20 cellular contexts compared by ENCODE assay signal in genomic region chr5:30287890-30288289, GRCh38.
DNase-seq lines count a peak whose midpoint lies in the region; ATAC-seq, FAIRE-seq and TF ChIP-seq lines count a peak whose summit lies in the region.
"Had no signal": no experiment of that assay in that cellular context is flagged by ENCODE, and none has a peak within 500 bp of the region (broad histone marks: within the 10 kb centered on the region; RNA-seq: fewer than 3 reads in every experiment).

No MANE protein-coding gene starts in this region.

- H3K27ac ChIP-seq in HepG2 (ENCODE audit: extremely low read length, insufficient read depth, low read length) (no peak overlapping the region), right lobe of liver (no peak overlapping the region)
- H3K27ac ChIP-seq: A549, C4-2B, HL-60 had no signal

- H3K9me3 Mint-ChIP-seq in natural killer cell, result peaks cover 11 to 13% of the 10 kb centered on the region in 2 donors

- H3K9me3 ChIP-seq in HepG2 (ENCODE audit: low read length), result peaks cover 55% of the 10 kb centered on the region
- H3K9me3 ChIP-seq in right lobe of liver, result no peaks in the 10 kb centered on the region
- H3K9me3 ChIP-seq: BE2C had no signal

- in situ Hi-C loops in HepG2 (cut with HindIII; ENCODE audit: extremely low pct_ligation_motif_present, low pct_unique_long_range_greater_than_20kb), result no loop called here

- CTCF ChIA-PET in HepG2 (lab: Yijun Ruan, JAX; ENCODE audit: low intra/inter-chr PET ratio, low total read pairs), result no interaction called here

- no peaks in the 10 kb centered on the region for H4K20me1 ChIP-seq in HepG2 (ENCODE audit: insufficient read depth, low read length)

- H3K4me3 ChIP-seq in HepG2 (replicated peaks in 1 of 3; ENCODE audit: insufficient read depth in 1 of 3, low read depth in 2 of 3, low read length in 3 of 3) (no peak overlapping the region), right lobe of liver (no peak overlapping the region)
- H3K4me3 ChIP-seq: A549 had no signal

- DNase-seq in HepG2 (ENCODE audit: low spot score), result no peak
- DNase-seq in right lobe of liver, result no peak
- DNase-seq in OCI-M1 (lab: John Stamatoyannopoulos, UW), result peak; percentile 18
- no peak for DNase-seq in stimulated activated CD4-positive, alpha-beta T cell treated with anti-CD3 and anti-CD28 coated beads, Interleukin-12 subunit alpha, Interleukin-12 subunit beta, amount 100 ng/mL, for 4 hours
- DNase-seq in stimulated activated naive CD4-positive, alpha-beta T cell treated with Interleukin-2 at 50 U/mL for 16 hours (lab: John Stamatoyannopoulos, UW), result no peak
- no peak for DNase-seq in natural killer cell
- DNase-seq: BE2C; CD4-positive, alpha-beta memory T cell; DMS153; DMS79 treated with DMSO at 0.1 percent for 48 hours; EL; GDM1; GOT3; H9 had no signal

- no peak overlapping the region for H2AFZ ChIP-seq in HepG2 (ENCODE audit: low read length)

- H3K79me2 ChIP-seq in HepG2 (ENCODE audit: insufficient read depth, low read length), result no peaks in the 10 kb centered on the region

- WGBS in HepG2 (ENCODE audit: low lambda C conversion rate), result 0% methylated on average over 1 of the region's 1 CpG
- 30% methylated on average over 1 of the region's 1 CpG for WGBS in right lobe of liver (ENCODE audit: insufficient coverage, low coverage, low lambda C conversion rate, missing lambda C conversion rate)

- H3K9ac ChIP-seq in HepG2 (ENCODE audit: insufficient read depth, low read depth, low read length), result no peak overlapping the region

- no peak overlapping the region for H3K27ac Mint-ChIP-seq in natural killer cell
- H3K27ac Mint-ChIP-seq: CD4-positive, alpha-beta memory T cell; H9 had no signal

- BruUV-seq in HepG2 (replicated peaks; lab: Mats Ljungman, UMichigan), result no TSS peak

- no peaks in the 10 kb centered on the region for H3K4me1 Mint-ChIP-seq in natural killer cell
- H3K4me1 Mint-ChIP-seq: CD4-positive, alpha-beta memory T cell; H9 had no signal

- no peaks in the 10 kb centered on the region for H3K4me1 ChIP-seq in HepG2 (ENCODE audit: insufficient read depth, low read length)
- H3K4me1 ChIP-seq in right lobe of liver, result no peaks in the 10 kb centered on the region
- H3K4me1 ChIP-seq: A549, BE2C had no signal

- H3K36me3 ChIP-seq in HepG2 (replicated peaks in 1 of 2; ENCODE audit: control insufficient read depth in 1 of 2, insufficient read depth in 2 of 2, low read length in 2 of 2), result no peaks in the 10 kb centered on the region
- H3K36me3 ChIP-seq in right lobe of liver, result no peaks in the 10 kb centered on the region
- H3K36me3 ChIP-seq: BE2C had no signal

- peaks cover 22% of the 10 kb centered on the region for H3K36me3 Mint-ChIP-seq in natural killer cell
- H3K36me3 Mint-ChIP-seq: CD4-positive, alpha-beta memory T cell had no signal

- no peaks in the 10 kb centered on the region for H3K27me3 ChIP-seq in HepG2 (ENCODE audit: control insufficient read depth in 1 of 2, insufficient read depth in 2 of 2, low read length in 2 of 2)
- no peaks in the 10 kb centered on the region for H3K27me3 ChIP-seq in right lobe of liver
- H3K27me3 ChIP-seq: BE2C had no signal

- FAIRE-seq in HepG2 (lab: Jason Lieb, UNC) (no peak), islet of Langerhans (lab: Jason Lieb, UNC) (peak; percentile 30)
- FAIRE-seq: A549, D721Med, GM12892 had no signal

- TF ChIP-seq CTCF in HepG2 (CRISPR knock-in tag; IDR thresholded peaks at IDR 0.05) (no peak), right lobe of liver (IDR thresholded peaks at IDR 0.05) (no peak), natural killer cell (IDR thresholded peaks at IDR 0.05) (no peak)

- no peak overlapping the region for H3K4me2 ChIP-seq in HepG2 (ENCODE audit: low read depth, low read length)
- H3K4me2 ChIP-seq: A549 had no signal

- POLR2A ChIA-PET in HepG2 (lab: Yijun Ruan, JAX), result no interaction called here

- no peaks in the 10 kb centered on the region for H3K27me3 Mint-ChIP-seq in natural killer cell (ENCODE audit: low read depth in 2 of 2)
- H3K27me3 Mint-ChIP-seq: CD4-positive, alpha-beta memory T cell had no signal

- TF ChIP-seq POLR2A in HepG2 (IDR thresholded peaks at IDR 0.05; ENCODE audit: insufficient read depth in 1 of 2, low read depth in 2 of 2, low read length in 2 of 2) (no peak), right lobe of liver (IDR thresholded peaks at IDR 0.05) (no peak)

- no peak for ATAC-seq in HepG2
- no peak for ATAC-seq in right lobe of liver
- no peak for ATAC-seq in natural killer cell
- ATAC-seq: A549 had no signal

- TF ChIP-seq EP300 in HepG2 (IDR thresholded peaks at IDR 0.05; ENCODE audit: low read depth in 2 of 2, low read length in 2 of 2), result no peak
- no peak for TF ChIP-seq EP300 in HepG2 (CRISPR knock-in tag; IDR thresholded peaks at IDR 0.05; ENCODE audit: borderline replicate concordance)

- TF ChIP-seq RAD21 in HepG2 (CRISPR knock-in tag; IDR thresholded peaks at IDR 0.05), result no peak

- intact Hi-C loops in HepG2 (cut with micrococcal nuclease; ENCODE audit: unreplicated experiment), result no loop called here
- intact Hi-C loops in right lobe of liver (cut with DNase I), result no loop called here
- intact Hi-C loops in natural killer cell (cut with micrococcal nuclease), result no loop called here

- H3K4me3 Mint-ChIP-seq in natural killer cell, result no peak overlapping the region
- H3K4me3 Mint-ChIP-seq: CD4-positive, alpha-beta memory T cell; H9 had no signal

TF ChIP-seq in HepG2, 621 proteins besides CTCF, POLR2A, EP300 and RAD21:
- TF ChIP-seq MAFF (IDR thresholded peaks at IDR 0.05; ENCODE audit: low read depth, low read length) (peak; percentile 30; the same call in 1 of the 2 replicates), FUBP1 (CRISPR knock-in tag; IDR thresholded peaks at IDR 0.05; ENCODE audit: borderline replicate concordance) (no peak), JUND (CRISPR knock-in tag; IDR thresholded peaks at IDR 0.05) (no peak), ZBTB21 (CRISPR knock-in tag; IDR thresholded peaks at IDR 0.05) (no peak), GATAD2A (CRISPR knock-in tag; IDR thresholded peaks at IDR 0.05) (no peak), KDM4B (CRISPR knock-in tag; IDR thresholded peaks at IDR 0.05) (no peak), MAFK (conservative IDR thresholded peaks at IDR 0.05 in 1 of 2, IDR thresholded peaks at IDR 0.05 in 1 of 2; ENCODE audit: low read length in 2 of 2) (peak; percentile 21 to 50; a peak in 2 of 4 replicates), ZNF569 (CRISPR knock-in tag; IDR thresholded peaks at IDR 0.05; ENCODE audit: borderline replicate concordance) (no peak), FIP1L1 (IDR thresholded peaks at IDR 0.05; ENCODE audit: borderline replicate concordance, insufficient read depth, low read depth, low read length) (no peak)
TF ChIP-seq in HepG2: peak in this region for 2.
